Comparison of ENCODE assay signal across 9 cellular contexts in the genomic region with DNA sequence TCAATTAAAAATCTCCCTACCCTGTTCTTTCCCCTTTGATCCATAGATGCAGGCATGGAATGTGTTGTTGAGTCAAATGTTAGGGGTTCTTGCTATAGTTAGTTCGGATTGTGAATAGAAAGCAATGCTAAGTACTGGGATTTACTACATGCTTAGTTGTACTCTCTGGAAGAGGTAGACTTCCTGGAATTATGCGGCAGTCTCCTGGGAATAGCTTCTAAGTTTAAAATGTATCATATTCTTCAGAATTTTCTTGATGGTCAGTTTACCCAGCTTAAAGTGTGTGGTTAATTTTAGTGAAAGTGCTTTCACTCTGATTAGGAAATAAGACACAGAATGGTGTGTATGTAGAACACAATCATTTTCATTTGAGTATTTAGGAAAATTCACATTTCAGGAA. TPM values are rescaled to one million over a fixed set of nuclear protein-coding genes. Genes with fewer than 3 reads are reported as not detected.
DNase-seq lines count a peak whose midpoint lies in the region; ATAC-seq and TF ChIP-seq lines count a peak whose summit lies in the region.
"Had no signal": no experiment of that assay in that cellular context is flagged by ENCODE, and none has a peak within 500 bp of the region (broad histone marks: within the 10 kb centered on the region; RNA-seq: fewer than 3 reads in every experiment).

No MANE protein-coding gene starts in this region.

- peak overlapping the region; percentile 95; the same call in 1 of the 2 replicates for H3K9ac ChIP-seq in iPS-20b (ENCODE audit: low read depth, low read length)

- no peak for TF ChIP-seq POLR2A in stomach (IDR thresholded peaks at IDR 0.05)
- no peak for TF ChIP-seq POLR2A in body of pancreas (IDR thresholded peaks at IDR 0.05)

- CTCF ChIA-PET in activated naive CD4-positive, alpha-beta T cell treated with anti-CD3 and anti-CD28 coated beads, Interleukin-2, amount 10 ng/mL, durations not matched to agents 7 days and 5 days (lab: Charles Lee), result interaction anchor here (0.8 to 1.6 kb wide), 2 partner anchors 12 to 40 kb away, joined by 3 read pairs; no protein-coding TSS in a partner anchor
- CTCF ChIA-PET in activated CD4-positive, alpha-beta memory T cell treated with anti-CD3 and anti-CD28 coated beads for 36 hours (lab: Charles Lee), result interaction anchor here (1.0 kb wide), 1 partner anchor 313 kb away, joined by 3 read pairs; no protein-coding TSS in a partner anchor

- no peak for DNase-seq in activated naive CD4-positive, alpha-beta T cell treated with anti-CD3 and anti-CD28 coated beads, Interleukin-2, amount 10 ng/mL, durations not matched to agents 7 days and 5 days
- no peak for DNase-seq in activated CD4-positive, alpha-beta memory T cell treated with anti-CD3 and anti-CD28 coated beads for 36 hours
- DNase-seq in stomach, result no peak
- no peak for DNase-seq in NCI-H2196 treated with DMSO at 0.1 percent for 48 hours (lab: John Stamatoyannopoulos, UW; ENCODE audit: unreplicated experiment)
- DNase-seq in caudate nucleus (lab: John Stamatoyannopoulos, UW), result no peak
- no peak for DNase-seq in body of pancreas
- DNase-seq: CD8-positive, alpha-beta T cell had no signal

- ATAC-seq in body of pancreas, result no peak
- ATAC-seq: CD8-positive, alpha-beta T cell had no signal

- H3K27ac ChIP-seq in iPS-20b (ENCODE audit: low read length) (no peak overlapping the region), stomach (peak overlapping the region in 3 of 5 donors; percentile 24 to 100 (median 100)), caudate nucleus (ENCODE audit: low read depth, low read length) (no peak overlapping the region), body of pancreas (no peak overlapping the region)

- 0 out of 2 replicates have a peak, but pooled peaks cover 7% of the 10 kb centered on the region for H3K4me1 ChIP-seq in iPS-20b (ENCODE audit: insufficient read depth, low read length)
- H3K4me1 ChIP-seq in stomach, result peaks cover 69 to 79% (median 74%) of the 10 kb centered on the region in 4 donors
- H3K4me1 ChIP-seq in body of pancreas, result peaks cover 74% of the 10 kb centered on the region

- H3K9me3 Mint-ChIP-seq in activated naive CD4-positive, alpha-beta T cell treated with anti-CD3 and anti-CD28 coated beads, Interleukin-2, amount 50 U/mL, for 24 hours, result no peaks in the 10 kb centered on the region
- H3K9me3 Mint-ChIP-seq in activated naive CD4-positive, alpha-beta T cell treated with anti-CD3 and anti-CD28 coated beads, Interleukin-2, amount 10 ng/mL, durations not matched to agents 7 days and 5 days, result no peaks in the 10 kb centered on the region
- H3K9me3 Mint-ChIP-seq in activated CD4-positive, alpha-beta memory T cell treated with anti-CD3 and anti-CD28 coated beads for 36 hours, result no peaks in the 10 kb centered on the region
- H3K9me3 Mint-ChIP-seq: CD8-positive, alpha-beta T cell had no signal

- POLR2A ChIA-PET in activated CD4-positive, alpha-beta memory T cell treated with anti-CD3 and anti-CD28 coated beads for 36 hours (lab: Charles Lee), result no interaction called here

- TF ChIP-seq EP300 in stomach (IDR thresholded peaks at IDR 0.05), result no peak

- TF ChIP-seq CTCF in stomach (IDR thresholded peaks at IDR 0.05), result no peak
- TF ChIP-seq CTCF in body of pancreas (IDR thresholded peaks at IDR 0.05), result no peak

- peak overlapping the region; percentile 99 for H3K4me3 Mint-ChIP-seq in activated naive CD4-positive, alpha-beta T cell treated with anti-CD3 and anti-CD28 coated beads, Interleukin-2, amount 50 U/mL, for 24 hours
- H3K4me3 Mint-ChIP-seq in activated naive CD4-positive, alpha-beta T cell treated with anti-CD3 and anti-CD28 coated beads, Interleukin-2, amount 10 ng/mL, durations not matched to agents 7 days and 5 days, result no peak overlapping the region
- H3K4me3 Mint-ChIP-seq in activated CD4-positive, alpha-beta memory T cell treated with anti-CD3 and anti-CD28 coated beads for 36 hours, result peak overlapping the region; percentile 20
- H3K4me3 Mint-ChIP-seq: CD8-positive, alpha-beta T cell had no signal

- intact Hi-C loops in activated CD4-positive, alpha-beta memory T cell treated with anti-CD3 and anti-CD28 coated beads for 36 hours (cut with micrococcal nuclease), result no loop called here
- intact Hi-C loops in stomach (cut with DNase I; ENCODE audit: low total_unique reads) (no loop called here), body of pancreas (cut with DNase I) (no loop called here)

- H3K36me3 ChIP-seq in iPS-20b (ENCODE audit: insufficient read depth, low read depth, low read length), result peaks cover 8% of the 10 kb centered on the region; the same call in 1 of the 2 replicates
- H3K36me3 ChIP-seq in stomach, result no peaks in the 10 kb centered on the region
- no peaks in the 10 kb centered on the region for H3K36me3 ChIP-seq in body of pancreas (replicated peaks in 1 of 2; ENCODE audit: insufficient read depth in 1 of 2, low read depth in 2 of 2)

- H3K4me3 ChIP-seq in iPS-20b (ENCODE audit: low read length), result 0 out of 2 replicates have a peak overlapping the region, but pooled peaks have one; percentile 93
- H3K4me3 ChIP-seq in stomach, result peak overlapping the region in 2 of 4 donors; percentile 97
- H3K4me3 ChIP-seq in body of pancreas, result no peak overlapping the region

- H3K9me3 ChIP-seq in iPS-20b (ENCODE audit: insufficient read depth, low read depth, low read length) (no peaks in the 10 kb centered on the region), stomach (no peaks in the 10 kb centered on the region), body of pancreas (no peaks in the 10 kb centered on the region)

- 38 to 63% (median 48%) methylated on average over 2 of the region's 2 CpGs for WGBS in stomach, 5 donors
- WGBS in body of pancreas, 2 donors, result 30 to 37% methylated on average over 2 of the region's 2 CpGs

- H3K27me3 Mint-ChIP-seq in activated naive CD4-positive, alpha-beta T cell treated with anti-CD3 and anti-CD28 coated beads, Interleukin-2, amount 50 U/mL, for 24 hours, result peaks cover 1% of the 10 kb centered on the region
- peaks cover 7% of the 10 kb centered on the region for H3K27me3 Mint-ChIP-seq in activated naive CD4-positive, alpha-beta T cell treated with anti-CD3 and anti-CD28 coated beads, Interleukin-2, amount 10 ng/mL, durations not matched to agents 7 days and 5 days
- H3K27me3 Mint-ChIP-seq in activated CD4-positive, alpha-beta memory T cell treated with anti-CD3 and anti-CD28 coated beads for 36 hours, result no peaks in the 10 kb centered on the region

- H3K27ac Mint-ChIP-seq in activated naive CD4-positive, alpha-beta T cell treated with anti-CD3 and anti-CD28 coated beads, Interleukin-2, amount 50 U/mL, for 24 hours, result peak overlapping the region; percentile 57
- H3K27ac Mint-ChIP-seq in activated naive CD4-positive, alpha-beta T cell treated with anti-CD3 and anti-CD28 coated beads, Interleukin-2, amount 10 ng/mL, durations not matched to agents 7 days and 5 days, result no peak overlapping the region
- H3K27ac Mint-ChIP-seq in activated CD4-positive, alpha-beta memory T cell treated with anti-CD3 and anti-CD28 coated beads for 36 hours, result no peak overlapping the region

- H3K27me3 ChIP-seq in iPS-20b (ENCODE audit: insufficient read depth, low read length), result no peaks in the 10 kb centered on the region
- H3K27me3 ChIP-seq in stomach, result no peaks in the 10 kb centered on the region
- H3K27me3 ChIP-seq in body of pancreas, result no peaks in the 10 kb centered on the region

- peaks cover 1% of the 10 kb centered on the region for H3K36me3 Mint-ChIP-seq in activated naive CD4-positive, alpha-beta T cell treated with anti-CD3 and anti-CD28 coated beads, Interleukin-2, amount 50 U/mL, for 24 hours
- peaks cover 20% of the 10 kb centered on the region for H3K36me3 Mint-ChIP-seq in activated naive CD4-positive, alpha-beta T cell treated with anti-CD3 and anti-CD28 coated beads, Interleukin-2, amount 10 ng/mL, durations not matched to agents 7 days and 5 days
- peaks cover 29% of the 10 kb centered on the region for H3K36me3 Mint-ChIP-seq in activated CD4-positive, alpha-beta memory T cell treated with anti-CD3 and anti-CD28 coated beads for 36 hours

- H3K4me1 Mint-ChIP-seq in activated naive CD4-positive, alpha-beta T cell treated with anti-CD3 and anti-CD28 coated beads, Interleukin-2, amount 50 U/mL, for 24 hours, result peaks cover 66% of the 10 kb centered on the region
- H3K4me1 Mint-ChIP-seq in activated naive CD4-positive, alpha-beta T cell treated with anti-CD3 and anti-CD28 coated beads, Interleukin-2, amount 10 ng/mL, durations not matched to agents 7 days and 5 days, result peaks cover 55% of the 10 kb centered on the region
- peaks cover 58% of the 10 kb centered on the region for H3K4me1 Mint-ChIP-seq in activated CD4-positive, alpha-beta memory T cell treated with anti-CD3 and anti-CD28 coated beads for 36 hours (ENCODE audit: low read depth)

RNA-seq across cellular contexts. Expression of a gene that starts 3.5 kb away (rescaled TPM):
- total RNA-seq in activated CD4-positive, alpha-beta memory T cell treated with anti-CD3 and anti-CD28 coated beads for 36 hours, result 100 to 1,000 TPM; 203 to 206 TPM
- total RNA-seq in stomach (100 to 1,000 TPM; 129 to 363 (median 207) TPM), body of pancreas (100 to 1,000 TPM in 1 of 2 donors, 10 to 100 TPM in 1; 78.1 to 112 TPM)
- 10 to 100 TPM; 38.5 to 79.3 (median 40.8) TPM for polyA plus RNA-seq in stomach

RNA-seq across cellular contexts. Expression of a gene that starts 57.7 kb away (rescaled TPM):
- total RNA-seq in activated CD4-positive, alpha-beta memory T cell treated with anti-CD3 and anti-CD28 coated beads for 36 hours, result 10 to 100 TPM; 17.9 to 19.0 TPM
- total RNA-seq in stomach (100 to 1,000 TPM in 1 of 5 donors, 10 to 100 TPM in 4; 18.7 to 109 (median 23.5) TPM), body of pancreas (10 to 100 TPM; 18.7 to 26.0 TPM)
- 10 to 100 TPM; 14.0 to 30.5 (median 16.6) TPM for polyA plus RNA-seq in stomach

Comparison
In these comparisons a context has a peak if more than half of its experiments do, and no peak if none do; other contexts are left out.
1. H3K27ac ChIP-seq: peak in stomach (3 of 5); none in iPS-20b (single experiment), caudate nucleus (single experiment) and body of pancreas (0 of 4).